Comparison of ENCODE assay signal across 8 cellular contexts in the genomic region with DNA sequence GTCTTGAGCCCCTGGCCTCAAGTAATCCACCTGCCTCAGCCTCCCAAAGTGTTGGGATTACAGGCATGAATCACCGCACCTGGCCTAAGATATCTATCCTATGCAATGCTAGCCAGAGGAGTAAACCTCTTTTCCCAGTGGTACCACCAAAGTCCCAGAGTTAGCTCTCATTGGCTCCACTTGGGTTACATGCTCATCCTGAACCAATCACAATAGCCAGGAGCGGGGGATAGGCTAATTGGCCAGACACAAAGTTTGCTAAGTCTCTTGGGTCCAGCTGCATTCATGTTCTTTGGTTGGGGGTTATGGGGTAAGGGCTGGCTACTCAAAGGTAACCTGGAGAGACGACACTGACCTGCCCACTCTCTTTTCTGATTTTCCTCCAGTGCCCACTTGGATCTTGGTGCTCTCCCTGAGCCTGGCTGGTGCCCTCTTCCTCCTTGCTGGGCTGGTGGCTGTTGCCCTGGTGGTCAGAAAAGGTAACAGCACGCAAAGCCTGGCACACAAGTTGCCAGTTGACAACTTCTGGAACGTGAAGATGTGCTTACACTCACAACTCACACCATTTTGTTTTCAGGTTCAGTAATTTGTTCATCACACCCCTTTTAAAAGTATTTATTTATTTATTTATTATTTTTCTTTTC. TPM values are rescaled to one million over a fixed set of nuclear protein-coding genes. Genes with fewer than 3 reads are reported as not detected.
A peak's percentile ranks its signal among the peaks of the same experiment; 100 is the strongest.
DNase-seq lines count a peak whose midpoint lies in the region; ATAC-seq, FAIRE-seq and TF ChIP-seq lines count a peak whose summit lies in the region.

No MANE protein-coding gene starts in this region.

- H3K9me2 ChIP-seq in GM23248 (ENCODE audit: insufficient read depth): no peaks in the 10 kb centered on the region

- H3K9me3 ChIP-seq in GM23248 (ENCODE audit: low read depth) (no peaks in the 10 kb centered on the region), HepG2 (ENCODE audit: low read length) (no peaks in the 10 kb centered on the region), vagina (no peaks in the 10 kb centered on the region)

- TF ChIP-seq CTCF in C4-2B (conservative IDR thresholded peaks at IDR 0.05) (peak; percentile 73; the same call in 1 of the 2 replicates), WI38 (IDR thresholded peaks at IDR 0.05; ENCODE audit: low read depth, low read length) (0 out of 2 replicates have a peak, but pooled peaks have one; percentile 45), HepG2 (CRISPR knock-in tag; IDR thresholded peaks at IDR 0.05) (peak; percentile 33), vagina (IDR thresholded peaks at IDR 0.05) (no peak)

- TF ChIP-seq POLR2A in HepG2 (IDR thresholded peaks at IDR 0.05; ENCODE audit: insufficient read depth in 1 of 2, low read depth in 2 of 2, low read length in 2 of 2) (no peak), vagina (IDR thresholded peaks at IDR 0.05) (no peak)

- POLR2A ChIA-PET in HepG2 (lab: Yijun Ruan, JAX): no interaction called here

- TF ChIP-seq RAD21 in HepG2 (CRISPR knock-in tag; IDR thresholded peaks at IDR 0.05): no peak

- H3K36me3 ChIP-seq in GM23248 (ENCODE audit: low read depth) (no peaks in the 10 kb centered on the region), HepG2 (replicated peaks in 1 of 2; ENCODE audit: control insufficient read depth in 1 of 2, insufficient read depth in 2 of 2, low read length in 2 of 2) (no peaks in the 10 kb centered on the region), vagina (no peaks in the 10 kb centered on the region)

- H3F3A ChIP-seq in GM23248 (ENCODE audit: insufficient read depth): no peaks in the 10 kb centered on the region

- in situ Hi-C loops in GM23248 (cut with MboI): no loop called here
- in situ Hi-C loops in HepG2 (cut with HindIII; ENCODE audit: extremely low pct_ligation_motif_present, low pct_unique_long_range_greater_than_20kb): no loop called here

- H3K4me2 ChIP-seq in GM23248 (ENCODE audit: unreplicated experiment) (no peak overlapping the region), HepG2 (ENCODE audit: low read depth, low read length) (no peak overlapping the region)

- no peaks in the 10 kb centered on the region for H4K20me1 ChIP-seq in GM23248 (ENCODE audit: insufficient read depth)
- no peaks in the 10 kb centered on the region for H4K20me1 ChIP-seq in HepG2 (ENCODE audit: insufficient read depth, low read length)

- FAIRE-seq in HepG2 (lab: Jason Lieb, UNC): no peak

- H3K4me3 ChIP-seq in GM23248: no peak overlapping the region
- no peak overlapping the region for H3K4me3 ChIP-seq in WI38 (ENCODE audit: low read depth, low read length)
- H3K4me3 ChIP-seq in HepG2 (replicated peaks in 1 of 3; ENCODE audit: insufficient read depth in 1 of 3, low read depth in 2 of 3, low read length in 3 of 3): no peak overlapping the region
- no peak overlapping the region for H3K4me3 ChIP-seq in vagina

- no peak for TF ChIP-seq EP300 in HepG2 (IDR thresholded peaks at IDR 0.05; ENCODE audit: low read depth in 2 of 2, low read length in 2 of 2)
- no peak for TF ChIP-seq EP300 in HepG2 (CRISPR knock-in tag; IDR thresholded peaks at IDR 0.05; ENCODE audit: borderline replicate concordance)

- peak; percentile 41 for ATAC-seq in HepG2
- ATAC-seq in GM18502 (IDR thresholded peaks at IDR 0.05; ENCODE audit: poor library complexity, unreplicated experiment): no peak

- DNase-seq in GM23248: peak; percentile 37
- no peak for DNase-seq in HepG2 (ENCODE audit: low spot score)
- DNase-seq in effector CD4-positive, alpha-beta T cell: no peak
- DNase-seq in vagina (ENCODE audit: extremely low spot score in 2 of 2): no peak
- no peak for DNase-seq in pons (ENCODE audit: low spot score)

- 66 to 68% methylated on average over 5 of the region's 5 CpGs for WGBS in GM23248 (ENCODE audit: low coverage in 1 of 2, low lambda C conversion rate in 2 of 2, missing lambda C conversion rate in 2 of 2), 2 experiments
- WGBS in HepG2 (ENCODE audit: low lambda C conversion rate): 51% methylated on average over 5 of the region's 5 CpGs

- intact Hi-C loops in HepG2 (cut with micrococcal nuclease; ENCODE audit: unreplicated experiment) (no loop called here), vagina (cut with DNase I) (no loop called here)

- CTCF ChIA-PET in HepG2 (lab: Yijun Ruan, JAX; ENCODE audit: low intra/inter-chr PET ratio, low total read pairs): no interaction called here

- H3K79me2 ChIP-seq in GM23248 (ENCODE audit: insufficient read depth) (no peaks in the 10 kb centered on the region), HepG2 (ENCODE audit: insufficient read depth, low read length) (no peaks in the 10 kb centered on the region)

- H3K9ac ChIP-seq in GM23248 (no peak overlapping the region), HepG2 (ENCODE audit: insufficient read depth, low read depth, low read length) (no peak overlapping the region)

- H2AFZ ChIP-seq in GM23248: no peak overlapping the region
- no peak overlapping the region for H2AFZ ChIP-seq in HepG2 (ENCODE audit: low read length)

- H3K27ac ChIP-seq in C4-2B (no peak overlapping the region), GM23248 (no peak overlapping the region), HepG2 (ENCODE audit: extremely low read length, insufficient read depth, low read length) (no peak overlapping the region), vagina (no peak overlapping the region)

- H3K4me1 ChIP-seq in GM23248 (ENCODE audit: insufficient read depth) (no peaks in the 10 kb centered on the region), HepG2 (ENCODE audit: insufficient read depth, low read length) (peaks cover 36% of the 10 kb centered on the region), vagina (no peaks in the 10 kb centered on the region)

- BruUV-seq in HepG2 (replicated peaks; lab: Mats Ljungman, UMichigan): no TSS peak

- no peaks in the 10 kb centered on the region for H3K27me3 ChIP-seq in GM23248 (replicated peaks; ENCODE audit: insufficient read depth)
- no peaks in the 10 kb centered on the region for H3K27me3 ChIP-seq in HepG2 (ENCODE audit: control insufficient read depth in 1 of 2, insufficient read depth in 2 of 2, low read length in 2 of 2)
- H3K27me3 ChIP-seq in vagina: no peaks in the 10 kb centered on the region

RNA-seq across cellular contexts. Expression of a gene that starts 7.8 kb away (rescaled TPM):
- 0.22 TPM in 1 of 2 replicates, not detected in the other for total RNA-seq in GM23248 (2014; rRNA removed; shearing (Covaris generic))
- 0.20 and 0.42 TPM in 2 replicates for polyA plus RNA-seq in GM23248 (2016; fragmentation: Nextera tagmentation; extraction: Ambion mirVana)
- total RNA-seq in HepG2 (2016; rRNA removed; fragmentation: Illumina TruSeq; extraction: Trizol): not detected in 2 replicates
- total RNA-seq in HepG2 (2016; cell fraction: cytosol; rRNA removed; fragmentation: Illumina TruSeq; extraction: Trizol; ENCODE audit: low read depth): not detected in 2 replicates
- not detected in 2 replicates for total RNA-seq in HepG2 (2016; cell fraction: insoluble cytoplasmic fraction; rRNA removed; fragmentation: Illumina TruSeq; extraction: Trizol)
- 0.37 TPM in 1 of 2 replicates, not detected in the other for total RNA-seq in HepG2 (2016; cell fraction: membrane; rRNA removed; fragmentation: Illumina TruSeq; extraction: Trizol)
- total RNA-seq in HepG2 (2016; cell fraction: nucleus; rRNA removed; fragmentation: Illumina TruSeq; extraction: Trizol): not detected in 2 replicates
- 0.10 and 0.11 TPM in 2 replicates for polyA plus RNA-seq in HepG2 (2011; rRNA removed)
- 0.09 TPM in 1 of 2 replicates, not detected in the other for polyA plus RNA-seq in HepG2 (2011; cell fraction: cytosol; rRNA removed)
- not detected in 2 replicates for polyA plus RNA-seq in HepG2 (2011; cell fraction: nucleus; rRNA removed)
- polyA plus RNA-seq in HepG2 (2012): 0.12 TPM in 1 of 2 replicates, not detected in the other
- polyA plus RNA-seq in HepG2 (2016; cell fraction: cytosol; fragmentation: Illumina TruSeq; extraction: Trizol; ENCODE audit: low read depth): not detected in 2 replicates
- not detected in 2 replicates for polyA plus RNA-seq in HepG2 (2016; cell fraction: insoluble cytoplasmic fraction; fragmentation: Illumina TruSeq; extraction: Trizol; ENCODE audit: low read depth)
- polyA plus RNA-seq in HepG2 (2016; cell fraction: membrane; fragmentation: Illumina TruSeq; extraction: Trizol; ENCODE audit: low read depth): 0.14 TPM in 1 of 2 replicates, not detected in the other
- not detected in 2 replicates for polyA plus RNA-seq in HepG2 (2016; cell fraction: nucleus; fragmentation: Illumina TruSeq; extraction: Trizol; ENCODE audit: insufficient read depth, low read depth)
- polyA minus RNA-seq in HepG2 (2011; rRNA and poly(A)+ RNA removed; ENCODE audit: low replicate concordance): 0.49 TPM in 1 of 2 replicates, not detected in the other
- not detected in 2 replicates for polyA minus RNA-seq in HepG2 (2011; cell fraction: cytosol; rRNA and poly(A)+ RNA removed)
- polyA minus RNA-seq in HepG2 (2011; cell fraction: nucleus; rRNA and poly(A)+ RNA removed): not detected in 2 replicates
- 2.5 TPM for total RNA-seq in vagina

RNA-seq across cellular contexts. Expression of a gene that starts 15.4 kb away (rescaled TPM):
- total RNA-seq in GM23248 (2014; rRNA removed; shearing (Covaris generic)): 41.9 and 42.4 TPM in 2 replicates
- 5.3 TPM in 2 replicates for polyA plus RNA-seq in GM23248 (2016; fragmentation: Nextera tagmentation; extraction: Ambion mirVana)
- total RNA-seq in HepG2 (2016; rRNA removed; fragmentation: Illumina TruSeq; extraction: Trizol): 21.9 and 27.6 TPM in 2 replicates
- total RNA-seq in HepG2 (2016; cell fraction: cytosol; rRNA removed; fragmentation: Illumina TruSeq; extraction: Trizol; ENCODE audit: low read depth): 8.8 and 9.4 TPM in 2 replicates
- total RNA-seq in HepG2 (2016; cell fraction: insoluble cytoplasmic fraction; rRNA removed; fragmentation: Illumina TruSeq; extraction: Trizol): 18.6 and 27.9 TPM in 2 replicates
- total RNA-seq in HepG2 (2016; cell fraction: membrane; rRNA removed; fragmentation: Illumina TruSeq; extraction: Trizol): 21.1 and 24.7 TPM in 2 replicates
- total RNA-seq in HepG2 (2016; cell fraction: nucleus; rRNA removed; fragmentation: Illumina TruSeq; extraction: Trizol): 16.8 and 18.1 TPM in 2 replicates
- 53.0 and 55.8 TPM in 2 replicates for polyA plus RNA-seq in HepG2 (2011; rRNA removed)
- polyA plus RNA-seq in HepG2 (2011; cell fraction: cytosol; rRNA removed): 27.6 and 51.7 TPM in 2 replicates
- polyA plus RNA-seq in HepG2 (2011; cell fraction: nucleus; rRNA removed): 83.1 and 120 TPM in 2 replicates
- polyA plus RNA-seq in HepG2 (2012): 33.4 and 44.2 TPM in 2 replicates
- 12.8 and 12.9 TPM in 2 replicates for polyA plus RNA-seq in HepG2 (2016; cell fraction: cytosol; fragmentation: Illumina TruSeq; extraction: Trizol; ENCODE audit: low read depth)
- 41.9 and 59.7 TPM in 2 replicates for polyA plus RNA-seq in HepG2 (2016; cell fraction: insoluble cytoplasmic fraction; fragmentation: Illumina TruSeq; extraction: Trizol; ENCODE audit: low read depth)
- 29.0 and 31.4 TPM in 2 replicates for polyA plus RNA-seq in HepG2 (2016; cell fraction: membrane; fragmentation: Illumina TruSeq; extraction: Trizol; ENCODE audit: low read depth)
- 54.5 and 65.3 TPM in 2 replicates for polyA plus RNA-seq in HepG2 (2016; cell fraction: nucleus; fragmentation: Illumina TruSeq; extraction: Trizol; ENCODE audit: insufficient read depth, low read depth)
- 34.3 and 76.6 TPM in 2 replicates for polyA minus RNA-seq in HepG2 (2011; rRNA and poly(A)+ RNA removed; ENCODE audit: low replicate concordance)
- polyA minus RNA-seq in HepG2 (2011; cell fraction: cytosol; rRNA and poly(A)+ RNA removed): 18.8 and 19.0 TPM in 2 replicates
- polyA minus RNA-seq in HepG2 (2011; cell fraction: nucleus; rRNA and poly(A)+ RNA removed): 16.2 and 20.0 TPM in 2 replicates
- 28.2 TPM for total RNA-seq in vagina

RNA-seq across cellular contexts. Expression of a gene that starts 20.0 kb away (rescaled TPM):
- total RNA-seq in GM23248 (2014; rRNA removed; shearing (Covaris generic)): 58.7 and 66.4 TPM in 2 replicates
- 66.7 and 68.2 TPM in 2 replicates for polyA plus RNA-seq in GM23248 (2016; fragmentation: Nextera tagmentation; extraction: Ambion mirVana)
- 26.4 and 51.8 TPM in 2 replicates for total RNA-seq in HepG2 (2016; rRNA removed; fragmentation: Illumina TruSeq; extraction: Trizol)
- 16.7 and 20.2 TPM in 2 replicates for total RNA-seq in HepG2 (2016; cell fraction: cytosol; rRNA removed; fragmentation: Illumina TruSeq; extraction: Trizol; ENCODE audit: low read depth)
- 27.5 and 55.8 TPM in 2 replicates for total RNA-seq in HepG2 (2016; cell fraction: insoluble cytoplasmic fraction; rRNA removed; fragmentation: Illumina TruSeq; extraction: Trizol)
- total RNA-seq in HepG2 (2016; cell fraction: membrane; rRNA removed; fragmentation: Illumina TruSeq; extraction: Trizol): 28.1 and 29.2 TPM in 2 replicates
- total RNA-seq in HepG2 (2016; cell fraction: nucleus; rRNA removed; fragmentation: Illumina TruSeq; extraction: Trizol): 33.0 and 36.4 TPM in 2 replicates
- polyA plus RNA-seq in HepG2 (2011; rRNA removed): 48.3 and 59.9 TPM in 2 replicates
- polyA plus RNA-seq in HepG2 (2011; cell fraction: cytosol; rRNA removed): 79.8 and 90.0 TPM in 2 replicates
- polyA plus RNA-seq in HepG2 (2011; cell fraction: nucleus; rRNA removed): 24.7 and 26.9 TPM in 2 replicates
- polyA plus RNA-seq in HepG2 (2012): 25.8 and 36.4 TPM in 2 replicates
- polyA plus RNA-seq in HepG2 (2016; cell fraction: cytosol; fragmentation: Illumina TruSeq; extraction: Trizol; ENCODE audit: low read depth): 15.9 and 17.5 TPM in 2 replicates
- 22.0 and 23.3 TPM in 2 replicates for polyA plus RNA-seq in HepG2 (2016; cell fraction: insoluble cytoplasmic fraction; fragmentation: Illumina TruSeq; extraction: Trizol; ENCODE audit: low read depth)
- polyA plus RNA-seq in HepG2 (2016; cell fraction: membrane; fragmentation: Illumina TruSeq; extraction: Trizol; ENCODE audit: low read depth): 17.1 and 19.3 TPM in 2 replicates
- polyA plus RNA-seq in HepG2 (2016; cell fraction: nucleus; fragmentation: Illumina TruSeq; extraction: Trizol; ENCODE audit: insufficient read depth, low read depth): 53.0 and 55.2 TPM in 2 replicates
- 28.9 and 40.3 TPM in 2 replicates for polyA minus RNA-seq in HepG2 (2011; rRNA and poly(A)+ RNA removed; ENCODE audit: low replicate concordance)
- polyA minus RNA-seq in HepG2 (2011; cell fraction: cytosol; rRNA and poly(A)+ RNA removed): 17.3 and 19.4 TPM in 2 replicates
- polyA minus RNA-seq in HepG2 (2011; cell fraction: nucleus; rRNA and poly(A)+ RNA removed): 7.7 and 10.1 TPM in 2 replicates
- total RNA-seq in vagina: 20.4 TPM

Comparison
In these comparisons a context has a peak if more than half of its experiments do, and no peak if none do; other contexts are left out.
1. CTCF ChIP-seq: peak in C4-2B (single experiment), WI38 (single experiment) and HepG2 (single experiment); none in vagina (0 of 3).